15 cellular contexts compared by ENCODE assay signal in the genomic region with DNA sequence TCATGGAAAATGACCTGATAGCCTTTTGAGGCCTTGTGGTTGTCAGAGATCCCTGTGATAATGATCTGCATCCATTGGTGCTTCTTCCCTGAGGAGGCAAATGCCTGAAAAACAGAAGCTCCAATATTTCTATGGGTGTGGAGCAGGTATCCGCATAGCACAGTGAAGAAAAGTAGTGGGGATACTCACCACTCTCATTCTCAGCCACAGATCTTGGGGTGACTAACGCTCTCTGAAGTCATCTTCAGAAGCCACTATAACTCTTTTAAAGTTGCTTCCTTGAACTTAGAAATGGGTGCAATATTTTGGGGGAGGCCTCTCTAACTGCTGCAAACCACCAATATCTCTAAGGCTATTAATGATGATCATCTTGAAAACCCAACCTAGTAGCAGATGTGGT. TPM values are rescaled to one million over a fixed set of nuclear protein-coding genes. Genes with fewer than 3 reads are reported as not detected.
DNase-seq lines count a peak whose midpoint lies in the region; ATAC-seq lines count a peak whose summit lies in the region.
"Had no signal": no experiment of that assay in that cellular context is flagged by ENCODE, and none has a peak within 500 bp of the region (broad histone marks: within the 10 kb centered on the region; RNA-seq: fewer than 3 reads in every experiment).

No MANE protein-coding gene starts in this region.

- no peak overlapping the region for H3K4me3 Mint-ChIP-seq in T-cell
- no peak overlapping the region for H3K4me3 Mint-ChIP-seq in activated naive CD8-positive, alpha-beta T cell treated with anti-CD3 and anti-CD28 coated beads for 36 hours
- no peak overlapping the region for H3K4me3 Mint-ChIP-seq in stimulated activated naive B cell treated with anti-CD40 and anti-IgM and Interleukin-4, amounts not matched to agents 10 μg/mL and 1 μg/mL and 100 μg/mL, for 72 hours
- H3K4me3 Mint-ChIP-seq: CD14-positive monocyte had no signal

- H3K27ac Mint-ChIP-seq in T-cell = peak overlapping the region; percentile 81 to 90
- H3K27ac Mint-ChIP-seq in activated naive CD8-positive, alpha-beta T cell treated with anti-CD3 and anti-CD28 coated beads for 36 hours = peak overlapping the region; percentile 63
- H3K27ac Mint-ChIP-seq in stimulated activated naive B cell treated with anti-CD40 and anti-IgM and Interleukin-4, amounts not matched to agents 10 μg/mL and 1 μg/mL and 100 μg/mL, for 72 hours = peak overlapping the region; percentile 72

- peaks cover 45% of the 10 kb centered on the region for H3K36me3 Mint-ChIP-seq in T-cell
- peaks cover 30% of the 10 kb centered on the region for H3K36me3 Mint-ChIP-seq in activated naive CD8-positive, alpha-beta T cell treated with anti-CD3 and anti-CD28 coated beads for 36 hours
- H3K36me3 Mint-ChIP-seq in stimulated activated naive B cell treated with anti-CD40 and anti-IgM and Interleukin-4, amounts not matched to agents 10 μg/mL and 1 μg/mL and 100 μg/mL, for 72 hours = peaks cover 11 to 30% of the 10 kb centered on the region in 2 donors

- peak; percentile 14 for DNase-seq in activated naive CD4-positive, alpha-beta T cell treated with Interleukin-2 at 50 U/mL for 16 hours
- DNase-seq in activated naive CD4-positive, alpha-beta T cell (lab: John Stamatoyannopoulos, UW) = no peak
- DNase-seq in T-cell (no peak), DMS53 (lab: John Stamatoyannopoulos, UW) (no peak)
- DNase-seq in activated naive CD8-positive, alpha-beta T cell treated with anti-CD3 and anti-CD28 coated beads for 36 hours = no peak
- no peak for DNase-seq in stimulated activated naive B cell treated with anti-CD40 and anti-IgM and Interleukin-4, amounts not matched to agents 10 μg/mL and 1 μg/mL and 100 μg/mL, for 72 hours
- DNase-seq: NCI-H82, right lobe of liver, SHP77 had no signal

- CTCF ChIA-PET in T-cell (lab: Charles Lee) = interaction anchor here in 1 of 2 donors (1.2 to 1.8 kb wide), 2 partner anchors 47 to 83 kb away, joined by 5 to 8 read pairs; no protein-coding TSS in a partner anchor

- ATAC-seq in T-cell (replicated peaks in 1 of 4) (peak; percentile 30 to 50 (median 46)), GM21529 (IDR thresholded peaks at IDR 0.05; ENCODE audit: unreplicated experiment) (no peak), HG02798 (IDR thresholded peaks at IDR 0.05; ENCODE audit: poor library complexity, unreplicated experiment) (no peak)
- ATAC-seq in stimulated activated naive B cell treated with anti-CD40 and anti-IgM and Interleukin-4, amounts not matched to agents 10 μg/mL and 1 μg/mL and 100 μg/mL, for 72 hours (replicated peaks) = no peak
- ATAC-seq: K562, right lobe of liver had no signal

- peaks cover 60 to 78% (median 73%) of the 10 kb centered on the region in 3 donors for H3K4me1 Mint-ChIP-seq in T-cell
- peaks cover 50% of the 10 kb centered on the region for H3K4me1 Mint-ChIP-seq in activated naive CD8-positive, alpha-beta T cell treated with anti-CD3 and anti-CD28 coated beads for 36 hours
- H3K4me1 Mint-ChIP-seq in stimulated activated naive B cell treated with anti-CD40 and anti-IgM and Interleukin-4, amounts not matched to agents 10 μg/mL and 1 μg/mL and 100 μg/mL, for 72 hours = peaks cover 31 to 42% of the 10 kb centered on the region in 2 donors

- H3K27me3 Mint-ChIP-seq in T-cell = no peaks in the 10 kb centered on the region
- H3K27me3 Mint-ChIP-seq in activated naive CD8-positive, alpha-beta T cell treated with anti-CD3 and anti-CD28 coated beads for 36 hours = no peaks in the 10 kb centered on the region
- H3K27me3 Mint-ChIP-seq in stimulated activated naive B cell treated with anti-CD40 and anti-IgM and Interleukin-4, amounts not matched to agents 10 μg/mL and 1 μg/mL and 100 μg/mL, for 72 hours = no peaks in the 10 kb centered on the region

- POLR2A ChIA-PET in T-cell (lab: Charles Lee) = no interaction called here

- H3K9me3 Mint-ChIP-seq in T-cell = peaks cover 0 to 6% (median 3%) of the 10 kb centered on the region in 3 donors
- peaks cover 1% of the 10 kb centered on the region for H3K9me3 Mint-ChIP-seq in activated naive CD8-positive, alpha-beta T cell treated with anti-CD3 and anti-CD28 coated beads for 36 hours
- H3K9me3 Mint-ChIP-seq in stimulated activated naive B cell treated with anti-CD40 and anti-IgM and Interleukin-4, amounts not matched to agents 10 μg/mL and 1 μg/mL and 100 μg/mL, for 72 hours = peaks cover 3 to 4% of the 10 kb centered on the region in 2 donors

RNA-seq across cellular contexts. Expression of a gene that starts 46.2 kb away (rescaled TPM):
- total RNA-seq in T-cell = 100 to 1,000 TPM; 154 to 271 (median 188) TPM
- 10 to 100 TPM; 45.2 to 47.0 TPM for total RNA-seq in activated naive CD8-positive, alpha-beta T cell treated with anti-CD3 and anti-CD28 coated beads for 36 hours
- total RNA-seq: endothelial cell of umbilical vein, myocyte had no signal

Comparison
In these comparisons a context has a peak if more than half of its experiments do, and no peak if none do; other contexts are left out.
1. ATAC-seq: peak in T-cell (4 of 4); none in stimulated activated naive B cell treated with anti-CD40 and anti-IgM and Interleukin-4, amounts not matched to agents 10 μg/mL and 1 μg/mL and 100 μg/mL, for 72 hours (0 of 2), GM21529 (single experiment) and HG02798 (single experiment).
2. Peak in every context shown above with its lines, with median percentiles within 50 percentile points of each other: H3K27ac Mint-ChIP-seq.